In the genomic region with DNA sequence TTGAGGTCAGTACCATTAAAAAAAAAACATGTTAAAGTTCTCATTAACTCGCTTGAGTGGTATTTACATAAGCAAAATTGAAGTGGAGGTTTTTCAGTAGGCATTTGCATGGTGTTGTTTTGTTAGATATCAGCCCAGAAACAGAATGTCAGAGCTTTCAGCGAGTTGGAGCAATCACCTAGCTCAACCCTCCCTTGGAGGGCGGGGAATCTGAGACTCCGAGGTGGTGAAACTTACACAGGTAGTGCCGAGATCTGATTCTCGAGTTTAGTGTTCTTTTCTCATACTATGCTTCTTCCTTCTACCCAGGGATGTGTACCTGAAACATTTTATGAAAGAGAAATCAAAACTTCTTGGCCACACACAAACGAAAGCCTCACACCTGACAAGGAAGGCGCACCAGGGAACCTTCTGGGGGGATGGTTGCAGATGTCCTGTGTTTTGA, we compare ENCODE assay signal across 11 cellular contexts. TPM values are rescaled to one million over a fixed set of nuclear protein-coding genes. Genes with fewer than 3 reads are reported as not detected.
DNase-seq lines count a peak whose midpoint lies in the region; ATAC-seq and TF ChIP-seq lines count a peak whose summit lies in the region.
"Had no signal": no experiment of that assay in that cellular context is flagged by ENCODE, and none has a peak within 500 bp of the region (broad histone marks: within the 10 kb centered on the region; RNA-seq: fewer than 3 reads in every experiment).

No MANE protein-coding gene starts in this region.

- no peaks in the 10 kb centered on the region for H3K9me3 Mint-ChIP-seq in natural killer cell
- H3K9me3 Mint-ChIP-seq: central memory CD8-positive, alpha-beta T cell had no signal

- H3K27ac Mint-ChIP-seq in natural killer cell = peak overlapping the region; percentile 84 to 86

- H3K27me3 ChIP-seq in Peyer's patch = no peaks in the 10 kb centered on the region

- no peaks in the 10 kb centered on the region for H3K36me3 Mint-ChIP-seq in natural killer cell

- H3K4me3 Mint-ChIP-seq in natural killer cell = peak overlapping the region; percentile 84

- intact Hi-C loops in natural killer cell (cut with micrococcal nuclease) = no loop called here

- no peak for TF ChIP-seq CTCF in GM13977 (IDR thresholded peaks at IDR 0.05; ENCODE audit: extremely low read depth, insufficient read depth, missing control alignments)
- TF ChIP-seq CTCF in Peyer's patch (IDR thresholded peaks at IDR 0.05) = no peak
- TF ChIP-seq CTCF in natural killer cell (IDR thresholded peaks at IDR 0.05) = no peak

- peak overlapping the region; percentile 11 to 73 (median 49) for H3K27ac ChIP-seq in Peyer's patch

- in situ Hi-C loops in GM13977 (cut with MboI; ENCODE audit: low pct_unique_long_range_greater_than_20kb, low sequenced_read_pairs, unreplicated experiment) = no loop called here

- no peak for TF ChIP-seq POLR2A in Peyer's patch (IDR thresholded peaks at IDR 0.05)

- peaks cover 64 to 67% of the 10 kb centered on the region in 2 donors for H3K4me1 Mint-ChIP-seq in natural killer cell

- DNase-seq in GM13977 (ENCODE audit: low spot score) (peak; percentile 48), Peyer's patch (no peak), natural killer cell (no peak), DMS 273 (lab: John Stamatoyannopoulos, UW; ENCODE audit: unreplicated experiment) (no peak), DMS79 (lab: John Stamatoyannopoulos, UW) (no peak), T-helper 9 cell (no peak)
- no peak for DNase-seq in stimulated activated CD4-positive, alpha-beta T cell treated with anti-CD3 and anti-CD28 coated beads, Interleukin-2, amount 100 ng/mL, for 24 hours
- DNase-seq: stimulated activated CD8-positive, alpha-beta memory T cell treated with anti-CD3 and anti-CD28 coated beads, Interleukin-4, amount 100 ng/mL, for 48 hours had no signal

- ATAC-seq in GM21529 (IDR thresholded peaks at IDR 0.05; ENCODE audit: unreplicated experiment) (peak; percentile 51), natural killer cell (no peak)
- ATAC-seq: K562 had no signal

- peaks cover 0 to 25% (median 10%) of the 10 kb centered on the region in 4 donors for H3K4me1 ChIP-seq in Peyer's patch

- H3K9me3 ChIP-seq in Peyer's patch = no peaks in the 10 kb centered on the region

- peaks cover 0 to 38% (median 0%) of the 10 kb centered on the region in 3 donors for H3K36me3 ChIP-seq in Peyer's patch

- peak overlapping the region in 2 of 4 donors; percentile 16 to 33 for H3K4me3 ChIP-seq in Peyer's patch
- H3K4me3 ChIP-seq: K562 had no signal

- no peaks in the 10 kb centered on the region for H3K27me3 Mint-ChIP-seq in natural killer cell (ENCODE audit: low read depth in 2 of 2)
- H3K27me3 Mint-ChIP-seq: central memory CD8-positive, alpha-beta T cell had no signal

RNA-seq across cellular contexts. Expression of a gene that starts 6.6 kb away (rescaled TPM):
- total RNA-seq in Peyer's patch (100 to 1,000 TPM in 1 of 4 donors, 10 to 100 TPM in 3; 18.2 to 187 (median 46.5) TPM), natural killer cell (100 to 1,000 TPM; 129 to 160 (median 129) TPM)
